ENCODE assay signal across 1 cellular context in genomic region chr1:117366982-117367768, GRCh38.
TF ChIP-seq lines count a peak whose summit lies in the region.

Gene MAN1A2, plus strand, starts transcription at chr1:117367449. Its CDS starts 735 bp downstream, at chr1:117368184.

TF ChIP-seq in HepG2, 621 proteins besides CTCF, POLR2A, EP300 and RAD21 (continued from another document and continues in another):
- TF ChIP-seq NFAT5 (CRISPR knock-in tag; IDR thresholded peaks at IDR 0.05): no peak; the same call in 1 of the 2 replicates
- peak; percentile 22; the same call in 1 of the 2 replicates for TF ChIP-seq CEBPG (CRISPR knock-in tag; IDR thresholded peaks at IDR 0.05)
- TF ChIP-seq FOXJ3 (CRISPR knock-in tag; IDR thresholded peaks at IDR 0.05; ENCODE audit: borderline replicate concordance): no peak
- TF ChIP-seq TFE3 (CRISPR knock-in tag; IDR thresholded peaks at IDR 0.05): peak; percentile 42; the same call in 1 of the 2 replicates
- no peak for TF ChIP-seq ZNF407 (CRISPR knock-in tag; IDR thresholded peaks at IDR 0.05; ENCODE audit: not compliant biosample characterization)
- TF ChIP-seq ZNF781 (CRISPR knock-in tag; IDR thresholded peaks at IDR 0.05; ENCODE audit: borderline replicate concordance, not compliant biosample characterization): no peak
- TF ChIP-seq MIXL1 (CRISPR knock-in tag; IDR thresholded peaks at IDR 0.05): no peak; the same call in 1 of the 2 replicates
- no peak for TF ChIP-seq ZNF724P (CRISPR knock-in tag; IDR thresholded peaks at IDR 0.05; ENCODE audit: borderline replicate concordance)
- TF ChIP-seq ZNF530 (CRISPR knock-in tag; IDR thresholded peaks at IDR 0.05; ENCODE audit: low read depth): no peak
- no peak for TF ChIP-seq MIER2 (CRISPR knock-in tag; IDR thresholded peaks at IDR 0.05)
- no peak for TF ChIP-seq FLYWCH1 (CRISPR knock-in tag; IDR thresholded peaks at IDR 0.05)
- TF ChIP-seq ZNF589 (CRISPR knock-in tag; conservative IDR thresholded peaks at IDR 0.05): no peak
- TF ChIP-seq UBTF (CRISPR knock-in tag; IDR thresholded peaks at IDR 0.05): peak; percentile 84
- no peak for TF ChIP-seq SIX4 (CRISPR knock-in tag; IDR thresholded peaks at IDR 0.05)
- no peak for TF ChIP-seq ZBTB49 (CRISPR knock-in tag; IDR thresholded peaks at IDR 0.05; ENCODE audit: borderline replicate concordance)
- TF ChIP-seq MYPOP (CRISPR knock-in tag; IDR thresholded peaks at IDR 0.05): peak; percentile 50; the same call in 1 of the 2 replicates
- no peak for TF ChIP-seq ZNF740 (CRISPR knock-in tag; IDR thresholded peaks at IDR 0.05)
- no peak; the same call in 1 of the 2 replicates for TF ChIP-seq E2F1 (CRISPR knock-in tag; IDR thresholded peaks at IDR 0.05)
- no peak for TF ChIP-seq CENPX (CRISPR knock-in tag; IDR thresholded peaks at IDR 0.05)
- TF ChIP-seq KLF12 (CRISPR knock-in tag; IDR thresholded peaks at IDR 0.05; ENCODE audit: borderline replicate concordance): no peak
- peak; percentile 60; the same call in 1 of the 2 replicates for TF ChIP-seq CBX5 (CRISPR knock-in tag; IDR thresholded peaks at IDR 0.05; ENCODE audit: borderline replicate concordance)
- no peak; the same call in 1 of the 2 replicates for TF ChIP-seq RNF219 (CRISPR knock-in tag; IDR thresholded peaks at IDR 0.05)
- TF ChIP-seq ZNF350 (CRISPR knock-in tag; IDR thresholded peaks at IDR 0.05; ENCODE audit: borderline replicate concordance, low read depth): peak; percentile 35; the same call in 1 of the 2 replicates
